In the genomic region with DNA sequence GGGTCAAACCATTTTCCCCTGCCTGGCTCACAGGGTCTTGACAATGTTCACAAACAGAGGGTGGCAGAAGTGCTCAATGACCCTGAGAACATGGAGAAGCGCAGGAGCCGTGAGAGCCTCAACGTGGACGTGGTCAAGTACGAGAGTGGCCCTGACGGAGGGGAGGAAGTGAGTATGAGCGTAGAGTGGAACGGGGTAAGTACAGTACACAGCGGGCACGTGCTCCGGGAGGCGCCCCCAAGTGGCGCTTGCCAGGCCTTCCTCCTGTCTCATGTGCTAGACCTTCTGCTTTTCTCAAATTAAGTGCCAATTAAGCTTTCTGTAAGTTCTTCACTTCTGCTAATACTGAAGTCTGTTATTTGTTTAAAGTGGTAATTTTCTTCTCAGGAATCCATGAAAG, we compare ENCODE assay signal across 9 cellular contexts. TPM values are rescaled to one million over a fixed set of nuclear protein-coding genes. Genes with fewer than 3 reads are reported as not detected.
DNase-seq lines count a peak whose midpoint lies in the region; ATAC-seq, FAIRE-seq and TF ChIP-seq lines count a peak whose summit lies in the region.
"Had no signal": no experiment of that assay in that cellular context is flagged by ENCODE, and none has a peak within 500 bp of the region (broad histone marks: within the 10 kb centered on the region; RNA-seq: fewer than 3 reads in every experiment).

No MANE protein-coding gene starts in this region.

- H3K27ac ChIP-seq in keratinocyte (ENCODE audit: control insufficient read depth, insufficient read depth, low read length) = no peak overlapping the region
- H3K27ac ChIP-seq: SK-N-MC had no signal

- peaks cover 2% of the 10 kb centered on the region for H3K79me2 ChIP-seq in keratinocyte (ENCODE audit: control insufficient read depth, insufficient read depth, low read length)

- H4K20me1 ChIP-seq in keratinocyte (ENCODE audit: control insufficient read depth, extremely low read depth, insufficient read depth, low read length) = no peaks in the 10 kb centered on the region

- peaks cover 5% of the 10 kb centered on the region for H3K4me1 Mint-ChIP-seq in stimulated activated effector memory CD8-positive, alpha-beta T cell treated with anti-CD3 and anti-CD28 coated beads, Interleukin-12 subunit alpha, Interleukin-12 subunit beta, amount 100 ng/mL, for 72 hours

- no peak for FAIRE-seq in keratinocyte (lab: Jason Lieb, UNC)

- H3K9me1 ChIP-seq in keratinocyte (ENCODE audit: control insufficient read depth, extremely low read depth, insufficient read depth, low read length) = no peaks in the 10 kb centered on the region

- H3K9ac ChIP-seq in keratinocyte (ENCODE audit: control insufficient read depth, extremely low read depth, insufficient read depth, low read length) = no peak overlapping the region

- peaks cover 98% of the 10 kb centered on the region for H3K36me3 Mint-ChIP-seq in stimulated activated effector memory CD8-positive, alpha-beta T cell treated with anti-CD3 and anti-CD28 coated beads, Interleukin-12 subunit alpha, Interleukin-12 subunit beta, amount 100 ng/mL, for 72 hours

- no peak overlapping the region for H3K4me3 Mint-ChIP-seq in stimulated activated effector memory CD8-positive, alpha-beta T cell treated with anti-CD3 and anti-CD28 coated beads, Interleukin-12 subunit alpha, Interleukin-12 subunit beta, amount 100 ng/mL, for 72 hours

- peaks cover 41% of the 10 kb centered on the region for H3K36me3 ChIP-seq in H7 (replicated peaks; ENCODE audit: control insufficient read depth, insufficient read depth, low read length)
- peaks cover 42 to 49% of the 10 kb centered on the region in 2 experiments for H3K36me3 ChIP-seq in keratinocyte (ENCODE audit: control insufficient read depth in 2 of 2, extremely low read depth in 1 of 2, insufficient read depth in 2 of 2, low read length in 2 of 2)

- TF ChIP-seq CTCF in keratinocyte (optimal IDR thresholded peaks at IDR 0.05 in 1 of 3, IDR thresholded peaks at IDR 0.05 in 1 of 3, conservative IDR thresholded peaks at IDR 0.05 in 1 of 3; ENCODE audit: extremely low read depth in 1 of 3, insufficient read depth in 2 of 3, low read length in 3 of 3) = peak; percentile 20 to 72 (median 35)

- no peaks in the 10 kb centered on the region for H3K4me1 ChIP-seq in keratinocyte (ENCODE audit: control insufficient read depth, extremely low read depth, insufficient read depth, low read length)

- peak overlapping the region; percentile 64 for H3K27ac Mint-ChIP-seq in stimulated activated effector memory CD8-positive, alpha-beta T cell treated with anti-CD3 and anti-CD28 coated beads, Interleukin-12 subunit alpha, Interleukin-12 subunit beta, amount 100 ng/mL, for 72 hours

- no peak overlapping the region for H2AFZ ChIP-seq in keratinocyte (ENCODE audit: control insufficient read depth, low read length)

- dilution Hi-C loops in keratinocyte (cut with MboI; ENCODE audit: extremely low pct_ligation_motif_present, low sequenced_read_pairs) = no loop called here

- H3K4me2 ChIP-seq in keratinocyte (ENCODE audit: control insufficient read depth, extremely low read depth, insufficient read depth, low read depth, low read length) = no peak overlapping the region

- no peaks in the 10 kb centered on the region for H3K9me3 ChIP-seq in keratinocyte (ENCODE audit: control insufficient read depth, low read depth, low read length)

- DNase-seq in EH (ENCODE audit: low read depth) (peak; percentile 25), H7 (peak; percentile 87), OCI-M1 (lab: John Stamatoyannopoulos, UW) (peak; percentile 13), keratinocyte (ENCODE audit: low read depth, low spot score) (no peak), NCI-H1092 (lab: John Stamatoyannopoulos, UW) (no peak), glomerular visceral epithelial cell (ENCODE audit: extremely low spot score) (no peak)
- peak; percentile 13 for DNase-seq in activated naive CD8-positive, alpha-beta T cell treated with anti-CD3 and anti-CD28 coated beads, Interleukin-2, amount 50 U/mL, for 16 hours (ENCODE audit: low read depth, low spot score)
- no peak for DNase-seq in stimulated activated effector memory CD8-positive, alpha-beta T cell treated with anti-CD3 and anti-CD28 coated beads, Interleukin-12 subunit alpha, Interleukin-12 subunit beta, amount 100 ng/mL, for 72 hours (ENCODE audit: low spot score in 2 of 2)

- H3K9me3 Mint-ChIP-seq in stimulated activated effector memory CD8-positive, alpha-beta T cell treated with anti-CD3 and anti-CD28 coated beads, Interleukin-12 subunit alpha, Interleukin-12 subunit beta, amount 100 ng/mL, for 72 hours = no peaks in the 10 kb centered on the region

- H3K4me3 ChIP-seq in H7 (ENCODE audit: insufficient read depth, low read depth, low read length) = no peak overlapping the region
- H3K4me3 ChIP-seq in keratinocyte (ENCODE audit: control insufficient read depth in 2 of 3, extremely low read depth in 1 of 3, insufficient read depth in 2 of 3, low read depth in 1 of 3, low read length in 3 of 3) = no peak overlapping the region
- H3K4me3 ChIP-seq: SK-N-MC had no signal

- H3K27me3 ChIP-seq in H7 (ENCODE audit: control insufficient read depth, insufficient read depth, low read length) (no peaks in the 10 kb centered on the region), keratinocyte (ENCODE audit: control insufficient read depth, extremely low read depth, insufficient read depth, low read length) (no peaks in the 10 kb centered on the region)

- ATAC-seq in stimulated activated effector memory CD8-positive, alpha-beta T cell treated with anti-CD3 and anti-CD28 coated beads, Interleukin-12 subunit alpha, Interleukin-12 subunit beta, amount 100 ng/mL, for 72 hours = peak; percentile 77

RNA-seq across cellular contexts. Expression of a gene that starts 35.9 kb away (rescaled TPM):
- 69.5 and 75.1 TPM in 2 replicates for total RNA-seq in H7 (2014; rRNA removed; shearing (Covaris generic))
- polyA plus RNA-seq in keratinocyte = 10.3 to 21.0 TPM (median 14.8 TPM) in 3 replicates
- polyA plus RNA-seq in keratinocyte (2011; ENCODE audit: low read depth) = 1.3 TPM
- polyA plus RNA-seq in keratinocyte (2011; cell fraction: cytosol; rRNA removed) = 7.8 and 10.4 TPM in 2 replicates
- 28.0 and 29.5 TPM in 2 replicates for polyA plus RNA-seq in keratinocyte (2011; cell fraction: nucleus; rRNA removed)
- 3.4 and 14.7 TPM in 2 replicates for polyA plus RNA-seq in keratinocyte (2012; ENCODE audit: low replicate concordance)
- polyA minus RNA-seq in keratinocyte = 9.0 to 16.0 TPM (median 13.9 TPM) in 3 replicates
- polyA minus RNA-seq in keratinocyte (2011; cell fraction: cytosol; rRNA and poly(A)+ RNA removed) = 13.6 TPM
- 6.1 and 9.2 TPM in 2 replicates for polyA minus RNA-seq in keratinocyte (2011; cell fraction: nucleus; rRNA and poly(A)+ RNA removed)

RNA-seq across cellular contexts. Expression of a gene that starts 36.3 kb away (rescaled TPM):
- 52.8 and 60.9 TPM in 2 replicates for total RNA-seq in H7 (2014; rRNA removed; shearing (Covaris generic))
- 116 to 147 TPM (median 130 TPM) in 3 replicates for polyA plus RNA-seq in keratinocyte
- 38.0 TPM for polyA plus RNA-seq in keratinocyte (2011; ENCODE audit: low read depth)
- 117 and 130 TPM in 2 replicates for polyA plus RNA-seq in keratinocyte (2011; cell fraction: cytosol; rRNA removed)
- 95.3 and 124 TPM in 2 replicates for polyA plus RNA-seq in keratinocyte (2011; cell fraction: nucleus; rRNA removed)
- 78.6 and 88.1 TPM in 2 replicates for polyA plus RNA-seq in keratinocyte (2012; ENCODE audit: low replicate concordance)
- 53.6 to 72.0 TPM (median 65.9 TPM) in 3 replicates for polyA minus RNA-seq in keratinocyte
- polyA minus RNA-seq in keratinocyte (2011; cell fraction: cytosol; rRNA and poly(A)+ RNA removed) = 99.8 TPM
- 39.0 and 59.1 TPM in 2 replicates for polyA minus RNA-seq in keratinocyte (2011; cell fraction: nucleus; rRNA and poly(A)+ RNA removed)

RNA-seq across cellular contexts. Expression of a gene that starts 50.3 kb away (rescaled TPM):
- total RNA-seq in H7 (2014; rRNA removed; shearing (Covaris generic)) = 123 and 131 TPM in 2 replicates
- 113 to 130 TPM (median 116 TPM) in 3 replicates for polyA plus RNA-seq in keratinocyte
- 78.8 TPM for polyA plus RNA-seq in keratinocyte (2011; ENCODE audit: low read depth)
- polyA plus RNA-seq in keratinocyte (2011; cell fraction: cytosol; rRNA removed) = 85.3 and 98.2 TPM in 2 replicates
- 375 and 378 TPM in 2 replicates for polyA plus RNA-seq in keratinocyte (2011; cell fraction: nucleus; rRNA removed)
- polyA plus RNA-seq in keratinocyte (2012; ENCODE audit: low replicate concordance) = 94.2 and 94.6 TPM in 2 replicates
- polyA minus RNA-seq in keratinocyte = 56.7 to 136 TPM (median 80.6 TPM) in 3 replicates
- polyA minus RNA-seq in keratinocyte (2011; cell fraction: cytosol; rRNA and poly(A)+ RNA removed) = 107 TPM
- polyA minus RNA-seq in keratinocyte (2011; cell fraction: nucleus; rRNA and poly(A)+ RNA removed) = 168 and 243 TPM in 2 replicates

Comparison
In these comparisons a context has a peak if more than half of its experiments do, and no peak if none do; other contexts are left out.
1. DNase-seq: peak in EH (single experiment), H7 (single experiment), OCI-M1 (single experiment) and activated naive CD8-positive, alpha-beta T cell treated with anti-CD3 and anti-CD28 coated beads, Interleukin-2, amount 50 U/mL, for 16 hours (single experiment); none in keratinocyte (single experiment), stimulated activated effector memory CD8-positive, alpha-beta T cell treated with anti-CD3 and anti-CD28 coated beads, Interleukin-12 subunit alpha, Interleukin-12 subunit beta, amount 100 ng/mL, for 72 hours (0 of 2), NCI-H1092 (single experiment) and glomerular visceral epithelial cell (single experiment).